8 cellular contexts compared by ENCODE assay signal in the genomic region with DNA sequence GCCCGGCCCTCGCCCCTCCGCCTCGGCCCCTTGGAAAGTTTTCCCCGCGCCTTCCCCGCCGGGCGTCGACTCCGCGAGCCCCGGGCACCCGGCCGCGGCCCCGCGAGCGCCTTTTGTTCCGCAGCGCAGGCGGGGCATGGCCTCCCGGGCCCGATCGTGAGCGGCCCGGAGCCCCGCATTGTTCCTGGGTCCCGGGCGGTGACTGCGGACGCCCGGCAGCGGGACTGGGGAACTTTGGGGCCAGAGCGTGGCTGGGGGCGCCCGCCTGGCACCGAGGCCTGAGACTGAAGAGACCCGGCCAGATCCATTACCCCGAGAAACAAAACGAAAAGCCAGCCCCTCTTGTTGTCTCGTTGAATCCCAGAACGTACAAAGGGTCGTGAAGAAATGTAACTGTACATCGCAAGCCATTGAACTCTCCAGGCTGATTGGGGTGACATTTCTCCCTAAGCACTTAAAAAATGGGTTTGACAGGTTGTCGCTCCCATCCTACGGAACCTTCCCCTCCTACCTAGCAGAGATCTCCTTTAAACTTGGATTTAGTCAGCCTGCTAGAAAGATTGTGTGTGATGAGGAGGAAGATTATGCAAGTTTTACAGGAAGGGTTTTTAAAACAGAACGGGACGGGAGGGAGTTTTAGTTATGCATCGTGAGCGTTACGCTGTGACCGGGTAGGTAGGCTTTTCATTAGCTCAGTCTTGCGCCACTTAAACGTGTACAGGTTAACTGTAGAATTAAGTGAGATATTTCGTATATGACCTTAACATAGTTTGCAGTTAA. TPM values are rescaled to one million over a fixed set of nuclear protein-coding genes. Genes with fewer than 3 reads are reported as not detected.
DNase-seq lines count a peak whose midpoint lies in the region; ATAC-seq and TF ChIP-seq lines count a peak whose summit lies in the region.

No MANE protein-coding gene starts in this region.

- H3K27me3 ChIP-seq in BLaER1 (no peaks in the 10 kb centered on the region), NT2/D1 (ENCODE audit: insufficient read depth, insufficient read length) (peaks cover 4% of the 10 kb centered on the region), iPS-18a (ENCODE audit: control insufficient read depth, insufficient read depth, low read length) (no peaks in the 10 kb centered on the region)

- H3K4me3 ChIP-seq in BLaER1 (peak overlapping the region; percentile 91), NT2/D1 (ENCODE audit: insufficient read length, low read depth) (peak overlapping the region; percentile 96), astrocyte of the cerebellum (ENCODE audit: low read depth, low read length) (peak overlapping the region; percentile 55), iPS-18a (ENCODE audit: low read length) (peak overlapping the region; percentile 99), skin epidermis (peak overlapping the region; percentile 65 to 92 (median 87))

- DNase-seq in NT2/D1 (ENCODE audit: low read depth, low spot score) (no peak), astrocyte of the cerebellum (ENCODE audit: low read depth) (no peak), H4 (ENCODE audit: low spot score) (no peak)

- TF ChIP-seq CTCF in astrocyte of the cerebellum (IDR thresholded peaks at IDR 0.05; ENCODE audit: low read depth, low read length, missing control alignments) = no peak

- peaks cover 47% of the 10 kb centered on the region for H3K4me1 ChIP-seq in BLaER1
- peaks cover 2% of the 10 kb centered on the region for H3K4me1 ChIP-seq in NT2/D1 (ENCODE audit: insufficient read depth, insufficient read length)
- H3K4me1 ChIP-seq in iPS-18a (ENCODE audit: control insufficient read depth, low read depth, low read length) = peaks cover 9% of the 10 kb centered on the region

- in situ Hi-C loops in astrocyte of the cerebellum (cut with HindIII; ENCODE audit: low sequenced_read_pairs) = no loop called here

- H3K9ac ChIP-seq in BLaER1 = peak overlapping the region; percentile 95
- H3K9ac ChIP-seq in NT2/D1 (ENCODE audit: insufficient read length, low read depth) = peak overlapping the region; percentile 92
- H3K9ac ChIP-seq in iPS-18a (ENCODE audit: low read length) = peak overlapping the region; percentile 84

- H3K4me2 ChIP-seq in BLaER1 = peak overlapping the region; percentile 78

- ATAC-seq in GM18517 (IDR thresholded peaks at IDR 0.05; ENCODE audit: unreplicated experiment) = peak; percentile 23
- ATAC-seq in HG03060 (IDR thresholded peaks at IDR 0.05; ENCODE audit: low read depth, unreplicated experiment) = peak; percentile 14

- no peaks in the 10 kb centered on the region for H3K9me3 ChIP-seq in BLaER1
- no peaks in the 10 kb centered on the region for H3K9me3 ChIP-seq in NT2/D1 (ENCODE audit: insufficient read depth, low read length)
- H3K9me3 ChIP-seq in iPS-18a (ENCODE audit: control insufficient read depth, low read depth, low read length) = no peaks in the 10 kb centered on the region

- H3K27ac ChIP-seq in BLaER1 = peak overlapping the region; percentile 93
- H3K27ac ChIP-seq in iPS-18a (ENCODE audit: low read length) = peak overlapping the region; percentile 70
- H3K27ac ChIP-seq in skin epidermis = peak overlapping the region; percentile 87 to 99 (median 96)

- H3K36me3 ChIP-seq in BLaER1 (no peaks in the 10 kb centered on the region), NT2/D1 (ENCODE audit: insufficient read depth, insufficient read length, low read length) (no peaks in the 10 kb centered on the region), iPS-18a (ENCODE audit: control insufficient read depth, low read depth, low read length) (no peaks in the 10 kb centered on the region)

- H4K20me1 ChIP-seq in BLaER1 = peaks cover 53% of the 10 kb centered on the region

RNA-seq across cellular contexts. Expression of gene METTL9, which starts 0.8 kb away (rescaled TPM):
- total RNA-seq in H4 (2014; rRNA removed; shearing (Covaris generic)) = 166 and 205 TPM in 2 replicates

RNA-seq across cellular contexts. Expression of gene IGSF6, which starts 52.2 kb away (rescaled TPM):
- not detected in 2 replicates for total RNA-seq in H4 (2014; rRNA removed; shearing (Covaris generic))
